In the genomic region with DNA sequence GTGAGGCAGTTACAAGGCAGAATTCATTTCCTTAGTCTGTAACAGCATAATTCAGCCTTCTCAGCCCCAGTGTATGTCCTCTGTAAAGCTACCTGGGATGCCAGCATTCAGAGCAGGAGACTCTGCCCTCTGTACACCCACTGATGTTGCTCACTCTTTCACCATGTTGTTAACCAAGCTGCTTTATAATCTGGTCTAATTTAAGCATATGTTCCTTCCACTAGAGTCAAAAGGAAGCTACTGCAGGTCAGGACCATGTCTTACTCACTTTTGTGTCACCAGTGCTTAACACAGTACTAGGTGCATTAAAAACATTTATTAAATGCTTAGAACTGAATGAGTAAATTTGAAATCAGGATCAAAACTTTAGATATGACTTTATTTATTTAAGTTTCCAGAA, we compare ENCODE assay signal across 29 cellular contexts.
DNase-seq lines count a peak whose midpoint lies in the region; ATAC-seq, FAIRE-seq and TF ChIP-seq lines count a peak whose summit lies in the region.
"Had no signal": no experiment of that assay in that cellular context is flagged by ENCODE, and none has a peak within 500 bp of the region (broad histone marks: within the 10 kb centered on the region; RNA-seq: fewer than 3 reads in every experiment).

No MANE protein-coding gene starts in this region.

- H3K9me3 Mint-ChIP-seq in activated naive CD8-positive, alpha-beta T cell treated with anti-CD3 and anti-CD28 coated beads, Interleukin-2, amount 50 U/mL, for 24 hours: no peaks in the 10 kb centered on the region
- H3K9me3 Mint-ChIP-seq in activated naive CD8-positive, alpha-beta T cell treated with anti-CD3 and anti-CD28 coated beads for 36 hours: no peaks in the 10 kb centered on the region
- H3K9me3 Mint-ChIP-seq in neural progenitor cell (no peaks in the 10 kb centered on the region), GM23338 (no peaks in the 10 kb centered on the region)
- H3K9me3 Mint-ChIP-seq: activated CD4-positive, alpha-beta memory T cell treated with anti-CD3 and anti-CD28 coated beads, Interleukin-2, amount 10 ng/mL, durations not matched to agents 7 days and 5 days; activated naive CD4-positive, alpha-beta T cell treated with anti-CD3 and anti-CD28 coated beads, Interleukin-2, amount 50 U/mL, for 24 hours; CD4-positive, alpha-beta memory T cell had no signal

- no peak overlapping the region for H3K4me3 Mint-ChIP-seq in activated naive CD8-positive, alpha-beta T cell treated with anti-CD3 and anti-CD28 coated beads, Interleukin-2, amount 50 U/mL, for 24 hours
- no peak overlapping the region for H3K4me3 Mint-ChIP-seq in activated naive CD8-positive, alpha-beta T cell treated with anti-CD3 and anti-CD28 coated beads for 36 hours
- H3K4me3 Mint-ChIP-seq in neural progenitor cell: no peak overlapping the region
- H3K4me3 Mint-ChIP-seq in GM23338: no peak overlapping the region
- H3K4me3 Mint-ChIP-seq: activated CD4-positive, alpha-beta memory T cell treated with anti-CD3 and anti-CD28 coated beads, Interleukin-2, amount 10 ng/mL, durations not matched to agents 7 days and 5 days; activated naive CD4-positive, alpha-beta T cell treated with anti-CD3 and anti-CD28 coated beads, Interleukin-2, amount 50 U/mL, for 24 hours; CD4-positive, alpha-beta memory T cell had no signal

- intact Hi-C loops in colonic mucosa (cut with DNase I): no loop called here

- H3F3A ChIP-seq in neural progenitor cell (ENCODE audit: low read depth) (peaks cover 20% of the 10 kb centered on the region), GM23338 (replicated peaks; ENCODE audit: low read depth) (no peaks in the 10 kb centered on the region)

- H3K36me3 ChIP-seq in neural progenitor cell (no peaks in the 10 kb centered on the region), GM23338 (ENCODE audit: insufficient read depth) (no peaks in the 10 kb centered on the region), colonic mucosa (no peaks in the 10 kb centered on the region)
- H3K36me3 ChIP-seq: breast epithelium, neutrophil, right lobe of liver, thyroid gland, uterus had no signal

- no peaks in the 10 kb centered on the region for H4K20me1 ChIP-seq in neural progenitor cell (ENCODE audit: low read depth)
- no peaks in the 10 kb centered on the region for H4K20me1 ChIP-seq in GM23338 (replicated peaks; ENCODE audit: insufficient read depth)

- TF ChIP-seq CTCF in neural progenitor cell (IDR thresholded peaks at IDR 0.05) (no peak), GM23338 (conservative IDR thresholded peaks at IDR 0.05; ENCODE audit: low read depth in 2 of 2) (no peak), colonic mucosa (IDR thresholded peaks at IDR 0.05) (no peak)

- peak overlapping the region; percentile 84 for H3K27ac ChIP-seq in neural progenitor cell
- H3K27ac ChIP-seq in GM23338 (ENCODE audit: low read depth): no peak overlapping the region
- H3K27ac ChIP-seq in colonic mucosa: no peak overlapping the region
- H3K27ac ChIP-seq: breast epithelium, epithelial cell of prostate, neutrophil, PC-9, right lobe of liver, thyroid gland, uterus had no signal

- H3K4me3 ChIP-seq in neural progenitor cell (no peak overlapping the region), GM23338 (no peak overlapping the region), colonic mucosa (no peak overlapping the region)
- H3K4me3 ChIP-seq: breast epithelium, PC-9, right lobe of liver, thyroid gland, uterus had no signal

- H3K9me2 ChIP-seq in GM23338 (ENCODE audit: insufficient read depth): no peaks in the 10 kb centered on the region

- no peak overlapping the region for H2AFZ ChIP-seq in neural progenitor cell (replicated peaks)
- no peak overlapping the region for H2AFZ ChIP-seq in GM23338
- H2AFZ ChIP-seq: PC-9 had no signal

- peaks cover 4% of the 10 kb centered on the region for H3K36me3 Mint-ChIP-seq in activated naive CD8-positive, alpha-beta T cell treated with anti-CD3 and anti-CD28 coated beads, Interleukin-2, amount 50 U/mL, for 24 hours (ENCODE audit: low read depth)
- H3K36me3 Mint-ChIP-seq in activated naive CD8-positive, alpha-beta T cell treated with anti-CD3 and anti-CD28 coated beads for 36 hours: no peaks in the 10 kb centered on the region
- H3K36me3 Mint-ChIP-seq in neural progenitor cell (no peaks in the 10 kb centered on the region), GM23338 (ENCODE audit: low read depth) (no peaks in the 10 kb centered on the region)

- no peak for TF ChIP-seq POLR2A in H54 (IDR thresholded peaks at IDR 0.05; ENCODE audit: low read depth, low read length)

- ATAC-seq in activated naive CD8-positive, alpha-beta T cell treated with anti-CD3 and anti-CD28 coated beads, Interleukin-2, amount 50 U/mL, for 24 hours: peak; percentile 33
- ATAC-seq in GM23338: no peak
- ATAC-seq: right lobe of liver had no signal

- no peaks in the 10 kb centered on the region for H3K27me3 ChIP-seq in neural progenitor cell
- H3K27me3 ChIP-seq in GM23338 (ENCODE audit: insufficient read depth): no peaks in the 10 kb centered on the region
- no peaks in the 10 kb centered on the region for H3K27me3 ChIP-seq in colonic mucosa
- H3K27me3 ChIP-seq: breast epithelium, neutrophil, right lobe of liver, thyroid gland, uterus had no signal

- no peak for DNase-seq in activated naive CD8-positive, alpha-beta T cell treated with anti-CD3 and anti-CD28 coated beads, Interleukin-2, amount 50 U/mL, for 24 hours
- no peak for DNase-seq in activated naive CD8-positive, alpha-beta T cell treated with anti-CD3 and anti-CD28 coated beads for 36 hours
- DNase-seq in H54 (ENCODE audit: insufficient read length, low spot score) (no peak), RKO (ENCODE audit: low spot score) (peak; percentile 26), neural progenitor cell (ENCODE audit: low spot score) (no peak), GM23338 (ENCODE audit: low spot score) (no peak), RCC 7860 (ENCODE audit: low spot score) (no peak), colonic mucosa (no peak)
- DNase-seq: activated CD4-positive, alpha-beta memory T cell treated with anti-CD3 and anti-CD28 coated beads, Interleukin-2, amount 10 ng/mL, durations not matched to agents 7 days and 5 days; activated CD4-positive, CD25-positive, alpha-beta regulatory T cell treated with anti-CD3 and anti-CD28 coated beads, Interleukin-2, amount 50 U/mL, for 72 hours; CD4-positive, alpha-beta memory T cell; DMS153; effector CD4-positive, alpha-beta T cell; NCI-H446 treated with DMSO at 0.1 percent for 48 hours; NK-92 treated with Interleukin-12 subunit alpha and Interleukin-12 subunit beta, amount 100 ng/mL, for 24 hours; PC-9; right lobe of liver; SHP77; stimulated activated CD8-positive, alpha-beta memory T cell treated with anti-CD3 and anti-CD28 coated beads, Interleukin-4, amount 100 ng/mL, for 48 hours; T-helper 2 cell; thyroid gland; uterus had no signal

- H3K4me1 ChIP-seq in neural progenitor cell (peaks cover 33% of the 10 kb centered on the region), GM23338 (ENCODE audit: insufficient read depth) (0 out of 2 replicates have a peak, but pooled peaks cover 4% of the 10 kb centered on the region), colonic mucosa (no peaks in the 10 kb centered on the region)
- H3K4me1 ChIP-seq: breast epithelium, right lobe of liver, uterus had no signal

- H3K9ac ChIP-seq in neural progenitor cell: no peak overlapping the region
- H3K9ac ChIP-seq in colonic mucosa (ENCODE audit: low read depth in 2 of 2, low read length in 2 of 2): no peak overlapping the region

- H3K27me3 Mint-ChIP-seq in activated naive CD8-positive, alpha-beta T cell treated with anti-CD3 and anti-CD28 coated beads, Interleukin-2, amount 50 U/mL, for 24 hours: no peaks in the 10 kb centered on the region
- H3K27me3 Mint-ChIP-seq in activated naive CD8-positive, alpha-beta T cell treated with anti-CD3 and anti-CD28 coated beads for 36 hours: no peaks in the 10 kb centered on the region
- H3K27me3 Mint-ChIP-seq in neural progenitor cell (ENCODE audit: insufficient read depth, low read depth) (no peaks in the 10 kb centered on the region), GM23338 (ENCODE audit: insufficient read depth, low read depth, poor library complexity) (no peaks in the 10 kb centered on the region)
- H3K27me3 Mint-ChIP-seq: activated CD4-positive, alpha-beta memory T cell treated with anti-CD3 and anti-CD28 coated beads, Interleukin-2, amount 10 ng/mL, durations not matched to agents 7 days and 5 days; activated naive CD4-positive, alpha-beta T cell treated with anti-CD3 and anti-CD28 coated beads, Interleukin-2, amount 50 U/mL, for 24 hours; CD4-positive, alpha-beta memory T cell had no signal

- no peaks in the 10 kb centered on the region for H3K79me2 ChIP-seq in neural progenitor cell (ENCODE audit: low read depth)
- H3K79me2 ChIP-seq in GM23338 (replicated peaks; ENCODE audit: insufficient read depth): no peaks in the 10 kb centered on the region

- H3K9me3 ChIP-seq in neural progenitor cell (ENCODE audit: low read depth) (no peaks in the 10 kb centered on the region), colonic mucosa (no peaks in the 10 kb centered on the region)
- H3K9me3 ChIP-seq: breast epithelium, neutrophil, right lobe of liver, thyroid gland, uterus had no signal

- no peak overlapping the region for H3K27ac Mint-ChIP-seq in activated naive CD8-positive, alpha-beta T cell treated with anti-CD3 and anti-CD28 coated beads, Interleukin-2, amount 50 U/mL, for 24 hours
- H3K27ac Mint-ChIP-seq in activated naive CD8-positive, alpha-beta T cell treated with anti-CD3 and anti-CD28 coated beads for 36 hours: no peak overlapping the region
- no peak overlapping the region for H3K27ac Mint-ChIP-seq in neural progenitor cell
- H3K27ac Mint-ChIP-seq in GM23338: no peak overlapping the region
- H3K27ac Mint-ChIP-seq: activated CD4-positive, alpha-beta memory T cell treated with anti-CD3 and anti-CD28 coated beads, Interleukin-2, amount 10 ng/mL, durations not matched to agents 7 days and 5 days; activated naive CD4-positive, alpha-beta T cell treated with anti-CD3 and anti-CD28 coated beads, Interleukin-2, amount 50 U/mL, for 24 hours; CD4-positive, alpha-beta memory T cell had no signal

- FAIRE-seq in H54 (lab: Jason Lieb, UNC): peak; percentile 58
- FAIRE-seq in RCC 7860 (lab: Jason Lieb, UNC): no peak
- FAIRE-seq: A204.1, colon, keratinocyte had no signal

- H3K4me2 ChIP-seq in neural progenitor cell (peak overlapping the region; percentile 26), GM23338 (no peak overlapping the region)
- H3K4me2 ChIP-seq: PC-9 had no signal

- no peaks in the 10 kb centered on the region for H3K4me1 Mint-ChIP-seq in activated naive CD8-positive, alpha-beta T cell treated with anti-CD3 and anti-CD28 coated beads, Interleukin-2, amount 50 U/mL, for 24 hours
- no peaks in the 10 kb centered on the region for H3K4me1 Mint-ChIP-seq in activated naive CD8-positive, alpha-beta T cell treated with anti-CD3 and anti-CD28 coated beads for 36 hours
- H3K4me1 Mint-ChIP-seq in neural progenitor cell (peaks cover 32% of the 10 kb centered on the region), GM23338 (peaks cover 5% of the 10 kb centered on the region; the same call in 2 of the 3 replicates)
- H3K4me1 Mint-ChIP-seq: activated CD4-positive, alpha-beta memory T cell treated with anti-CD3 and anti-CD28 coated beads, Interleukin-2, amount 10 ng/mL, durations not matched to agents 7 days and 5 days; activated naive CD4-positive, alpha-beta T cell treated with anti-CD3 and anti-CD28 coated beads, Interleukin-2, amount 50 U/mL, for 24 hours had no signal

TF ChIP-seq in GM23338, 12 proteins besides CTCF, POLR2A, EP300 and RAD21:
- no peak for TF ChIP-seq STAT1 (IDR thresholded peaks at IDR 0.05; ENCODE audit: unreplicated experiment)
- no peak for TF ChIP-seq ZNF331 (CRISPR knock-in tag; IDR thresholded peaks at IDR 0.05; ENCODE audit: low read depth)
